Comparison of ENCODE assay signal across 24 cellular contexts in the genomic region with DNA sequence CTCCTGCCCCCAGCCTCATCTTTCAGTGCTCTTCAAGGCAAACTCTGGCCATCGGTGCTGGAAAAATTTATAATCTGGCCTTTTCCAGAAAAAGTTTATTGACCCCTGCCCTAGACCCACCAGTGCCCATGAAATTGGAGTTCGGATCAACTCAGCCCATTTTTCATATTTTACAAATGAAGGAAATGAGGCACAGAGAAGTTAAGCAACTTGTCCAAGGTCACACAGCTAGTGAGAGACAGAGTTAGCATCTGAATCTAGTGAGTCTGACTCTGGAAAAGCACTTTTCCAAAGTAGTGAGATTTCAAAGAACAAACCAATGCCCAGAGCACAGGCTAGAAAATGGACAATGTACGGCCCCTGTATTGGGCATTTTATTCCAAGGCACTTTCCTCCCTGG.
"Had no signal": no experiment of that assay in that cellular context is flagged by ENCODE, and none has a peak within 500 bp of the region (broad histone marks: within the 10 kb centered on the region; RNA-seq: fewer than 3 reads in every experiment).

No MANE protein-coding gene starts in this region.

- H3K27me3 ChIP-seq: MG63 had no signal

- H3K36me3 Mint-ChIP-seq: T-cell had no signal

- H3K9me3 Mint-ChIP-seq: T-cell had no signal

- FAIRE-seq: HTR-8/SVneo, RCC 7860 had no signal

- ATAC-seq: T-cell had no signal

- H3K27me3 Mint-ChIP-seq: T-cell had no signal

- H3K4me2 ChIP-seq: SK-N-SH had no signal

- DNase-seq: Karpas-422, KG1, MG63, NCI-H1092, NCI-H1105 treated with DMSO at 0.1 percent for 48 hours, NCI-H1417 treated with DMSO at 0.1 percent for 48 hours, NCI-H146, NCI-H1694 treated with DMSO at 0.1 percent for 48 hours, NCI-H1930, NCI-H2081, NCI-H2107, NCI-H2227 treated with DMSO at 0.1 percent for 48 hours, NCI-H510A, NCI-H524 treated with DMSO at 0.1 percent for 48 hours, NCI-H69, NCI-H774, RPMI8226, SHP77, SK-N-SH, SW 1271, T-cell had no signal

- H3K4me1 Mint-ChIP-seq: T-cell had no signal

- H3K36me3 ChIP-seq: MG63 had no signal

- H3K4me3 ChIP-seq: MG63 had no signal

- H3K27ac Mint-ChIP-seq: T-cell had no signal

- H3K9ac ChIP-seq: SK-N-SH had no signal

- H3K4me3 Mint-ChIP-seq: T-cell had no signal

- H3K9me3 ChIP-seq: MG63, SK-N-SH had no signal

- H3K27ac ChIP-seq: HL-60 had no signal
